ENCODE assay signal across 1 cellular context in the genomic region with DNA sequence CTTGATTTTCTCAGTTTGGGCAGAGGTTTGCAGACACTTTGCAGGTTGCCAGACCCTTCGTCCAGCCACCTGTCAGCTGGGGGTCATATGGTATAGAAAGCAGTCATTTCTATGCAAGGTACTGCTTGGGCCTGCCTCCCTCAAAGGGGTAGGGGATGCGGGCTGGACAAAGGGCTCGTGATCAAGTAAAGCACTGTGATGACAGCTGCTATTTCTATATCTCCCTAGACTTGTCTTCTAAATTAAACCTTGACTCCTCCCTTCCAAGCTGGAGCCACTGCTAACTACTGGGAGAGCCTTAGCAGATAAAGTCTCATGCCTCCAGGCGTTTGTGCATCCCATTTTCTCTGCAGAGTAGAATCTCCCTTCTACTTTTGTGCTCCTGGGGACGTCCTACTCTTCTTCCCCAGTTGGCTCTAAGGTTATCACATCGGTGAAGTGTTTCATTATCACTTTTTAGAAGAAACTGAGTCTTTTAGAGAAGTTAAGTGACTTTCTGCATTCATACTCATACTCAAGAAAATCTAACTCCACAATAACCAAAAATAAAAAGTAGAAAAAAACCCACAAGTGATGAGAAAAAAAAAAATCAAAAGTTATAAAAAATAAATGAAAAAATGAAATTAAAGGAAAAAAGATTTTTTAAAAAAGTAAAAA.
TF ChIP-seq lines count a peak whose summit lies in the region.

No MANE protein-coding gene starts in this region.

TF ChIP-seq in HepG2, 621 proteins besides CTCF, POLR2A, EP300 and RAD21 (continued from another document and continues in another):
- TF ChIP-seq, protein P1, sequence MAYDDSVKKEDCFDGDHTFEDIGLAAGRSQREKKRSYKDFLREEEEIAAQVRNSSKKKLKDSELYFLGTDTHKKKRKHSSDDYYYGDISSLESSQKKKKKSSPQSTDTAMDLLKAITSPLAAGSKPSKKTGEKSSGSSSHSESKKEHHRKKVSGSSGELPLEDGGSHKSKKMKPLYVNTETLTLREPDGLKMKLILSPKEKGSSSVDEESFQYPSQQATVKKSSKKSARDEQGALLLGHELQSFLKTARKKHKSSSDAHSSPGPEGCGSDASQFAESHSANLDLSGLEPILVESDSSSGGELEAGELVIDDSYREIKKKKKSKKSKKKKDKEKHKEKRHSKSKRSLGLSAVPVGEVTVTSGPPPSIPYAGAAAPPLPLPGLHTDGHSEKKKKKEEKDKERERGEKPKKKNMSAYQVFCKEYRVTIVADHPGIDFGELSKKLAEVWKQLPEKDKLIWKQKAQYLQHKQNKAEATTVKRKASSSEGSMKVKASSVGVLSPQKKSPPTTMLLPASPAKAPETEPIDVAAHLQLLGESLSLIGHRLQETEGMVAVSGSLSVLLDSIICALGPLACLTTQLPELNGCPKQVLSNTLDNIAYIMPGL (CRISPR knock-in tag; IDR thresholded peaks at IDR 0.05; ENCODE audit: borderline replicate concordance in 1 of 2, low read depth in 1 of 2): 0 out of 4 replicates have a peak, but pooled peaks of 1 of the 2 experiments have one; percentile 3
- no peak for TF ChIP-seq FOXJ3 (CRISPR knock-in tag; IDR thresholded peaks at IDR 0.05; ENCODE audit: borderline replicate concordance)
- no peak for TF ChIP-seq FOSL1 (CRISPR knock-in tag; IDR thresholded peaks at IDR 0.05; ENCODE audit: borderline replicate concordance)
- TF ChIP-seq ZNF101 (CRISPR knock-in tag; IDR thresholded peaks at IDR 0.05; ENCODE audit: borderline replicate concordance, low read depth): no peak
- TF ChIP-seq, protein P2, sequence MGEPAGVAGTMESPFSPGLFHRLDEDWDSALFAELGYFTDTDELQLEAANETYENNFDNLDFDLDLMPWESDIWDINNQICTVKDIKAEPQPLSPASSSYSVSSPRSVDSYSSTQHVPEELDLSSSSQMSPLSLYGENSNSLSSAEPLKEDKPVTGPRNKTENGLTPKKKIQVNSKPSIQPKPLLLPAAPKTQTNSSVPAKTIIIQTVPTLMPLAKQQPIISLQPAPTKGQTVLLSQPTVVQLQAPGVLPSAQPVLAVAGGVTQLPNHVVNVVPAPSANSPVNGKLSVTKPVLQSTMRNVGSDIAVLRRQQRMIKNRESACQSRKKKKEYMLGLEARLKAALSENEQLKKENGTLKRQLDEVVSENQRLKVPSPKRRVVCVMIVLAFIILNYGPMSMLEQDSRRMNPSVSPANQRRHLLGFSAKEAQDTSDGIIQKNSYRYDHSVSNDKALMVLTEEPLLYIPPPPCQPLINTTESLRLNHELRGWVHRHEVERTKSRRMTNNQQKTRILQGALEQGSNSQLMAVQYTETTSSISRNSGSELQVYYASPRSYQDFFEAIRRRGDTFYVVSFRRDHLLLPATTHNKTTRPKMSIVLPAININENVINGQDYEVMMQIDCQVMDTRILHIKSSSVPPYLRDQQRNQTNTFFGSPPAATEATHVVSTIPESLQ (CRISPR knock-in tag; conservative IDR thresholded peaks at IDR 0.05): no peak
- no peak for TF ChIP-seq KLF12 (CRISPR knock-in tag; IDR thresholded peaks at IDR 0.05; ENCODE audit: borderline replicate concordance)
- no peak for TF ChIP-seq ZNF530 (CRISPR knock-in tag; IDR thresholded peaks at IDR 0.05; ENCODE audit: low read depth)
- TF ChIP-seq CHD2 (IDR thresholded peaks at IDR 0.05; ENCODE audit: low read depth, low read length): no peak
- no peak for TF ChIP-seq SMARCC2 (IDR thresholded peaks at IDR 0.05)
- TF ChIP-seq, protein P3, sequence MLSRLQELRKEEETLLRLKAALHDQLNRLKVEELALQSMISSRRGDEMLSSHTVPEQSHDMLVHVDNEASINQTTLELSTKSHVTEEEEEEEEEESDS (CRISPR knock-in tag; IDR thresholded peaks at IDR 0.05; ENCODE audit: borderline replicate concordance): no peak
- TF ChIP-seq ONECUT2 (CRISPR knock-in tag; IDR thresholded peaks at IDR 0.05): no peak
- no peak for TF ChIP-seq ZNF350 (CRISPR knock-in tag; IDR thresholded peaks at IDR 0.05; ENCODE audit: borderline replicate concordance, low read depth)
- TF ChIP-seq KDM5B (CRISPR knock-in tag; IDR thresholded peaks at IDR 0.05; ENCODE audit: borderline replicate concordance): no peak
- TF ChIP-seq SATB2 (CRISPR knock-in tag; IDR thresholded peaks at IDR 0.05): no peak
- TF ChIP-seq, protein P4, sequence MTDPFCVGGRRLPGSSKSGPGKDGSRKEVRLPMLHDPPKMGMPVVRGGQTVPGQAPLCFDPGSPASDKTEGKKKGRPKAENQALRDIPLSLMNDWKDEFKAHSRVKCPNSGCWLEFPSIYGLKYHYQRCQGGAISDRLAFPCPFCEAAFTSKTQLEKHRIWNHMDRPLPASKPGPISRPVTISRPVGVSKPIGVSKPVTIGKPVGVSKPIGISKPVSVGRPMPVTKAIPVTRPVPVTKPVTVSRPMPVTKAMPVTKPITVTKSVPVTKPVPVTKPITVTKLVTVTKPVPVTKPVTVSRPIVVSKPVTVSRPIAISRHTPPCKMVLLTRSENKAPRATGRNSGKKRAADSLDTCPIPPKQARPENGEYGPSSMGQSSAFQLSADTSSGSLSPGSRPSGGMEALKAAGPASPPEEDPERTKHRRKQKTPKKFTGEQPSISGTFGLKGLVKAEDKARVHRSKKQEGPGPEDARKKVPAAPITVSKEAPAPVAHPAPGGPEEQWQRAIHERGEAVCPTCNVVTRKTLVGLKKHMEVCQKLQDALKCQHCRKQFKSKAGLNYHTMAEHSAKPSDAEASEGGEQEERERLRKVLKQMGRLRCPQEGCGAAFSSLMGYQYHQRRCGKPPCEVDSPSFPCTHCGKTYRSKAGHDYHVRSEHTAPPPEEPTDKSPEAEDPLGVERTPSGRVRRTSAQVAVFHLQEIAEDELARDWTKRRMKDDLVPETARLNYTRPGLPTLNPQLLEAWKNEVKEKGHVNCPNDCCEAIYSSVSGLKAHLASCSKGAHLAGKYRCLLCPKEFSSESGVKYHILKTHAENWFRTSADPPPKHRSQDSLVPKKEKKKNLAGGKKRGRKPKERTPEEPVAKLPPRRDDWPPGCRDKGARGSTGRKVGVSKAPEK (CRISPR knock-in tag; IDR thresholded peaks at IDR 0.05; ENCODE audit: borderline replicate concordance): no peak
- TF ChIP-seq KLF11 (CRISPR knock-in tag; IDR thresholded peaks at IDR 0.05): no peak
- TF ChIP-seq ELF3 (CRISPR knock-in tag; IDR thresholded peaks at IDR 0.05): no peak
- TF ChIP-seq SALL1 (CRISPR knock-in tag; IDR thresholded peaks at IDR 0.05): peak; percentile 8
- TF ChIP-seq ZNF33B (CRISPR knock-in tag; IDR thresholded peaks at IDR 0.05): no peak
- TF ChIP-seq RFXANK (CRISPR knock-in tag; IDR thresholded peaks at IDR 0.05): no peak
- TF ChIP-seq WIZ (CRISPR knock-in tag; IDR thresholded peaks at IDR 0.05): no peak
- TF ChIP-seq, protein P5, sequence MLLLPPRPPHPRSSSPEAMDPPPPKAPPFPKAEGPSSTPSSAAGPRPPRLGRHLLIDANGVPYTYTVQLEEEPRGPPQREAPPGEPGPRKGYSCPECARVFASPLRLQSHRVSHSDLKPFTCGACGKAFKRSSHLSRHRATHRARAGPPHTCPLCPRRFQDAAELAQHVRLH (CRISPR knock-in tag; IDR thresholded peaks at IDR 0.05; ENCODE audit: borderline replicate concordance, low read depth): no peak
- TF ChIP-seq, protein P6, sequence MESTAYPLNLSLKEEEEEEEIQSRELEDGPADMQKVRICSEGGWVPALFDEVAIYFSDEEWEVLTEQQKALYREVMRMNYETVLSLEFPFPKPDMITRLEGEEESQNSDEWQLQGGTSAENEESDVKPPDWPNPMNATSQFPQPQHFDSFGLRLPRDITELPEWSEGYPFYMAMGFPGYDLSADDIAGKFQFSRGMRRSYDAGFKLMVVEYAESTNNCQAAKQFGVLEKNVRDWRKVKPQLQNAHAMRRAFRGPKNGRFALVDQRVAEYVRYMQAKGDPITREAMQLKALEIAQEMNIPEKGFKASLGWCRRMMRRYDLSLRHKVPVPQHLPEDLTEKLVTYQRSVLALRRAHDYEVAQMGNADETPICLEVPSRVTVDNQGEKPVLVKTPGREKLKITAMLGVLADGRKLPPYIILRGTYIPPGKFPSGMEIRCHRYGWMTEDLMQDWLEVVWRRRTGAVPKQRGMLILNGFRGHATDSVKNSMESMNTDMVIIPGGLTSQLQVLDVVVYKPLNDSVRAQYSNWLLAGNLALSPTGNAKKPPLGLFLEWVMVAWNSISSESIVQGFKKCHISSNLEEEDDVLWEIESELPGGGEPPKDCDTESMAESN (CRISPR knock-in tag; conservative IDR thresholded peaks at IDR 0.05): no peak
- TF ChIP-seq HNF4G (IDR thresholded peaks at IDR 0.05; ENCODE audit: borderline replicate concordance, low read depth, low read length): no peak
- 0 out of 2 replicates have a peak, but pooled peaks have one; percentile 11 for TF ChIP-seq HNF4G (CRISPR knock-in tag; IDR thresholded peaks at IDR 0.05; ENCODE audit: borderline replicate concordance, low read depth)
- TF ChIP-seq, protein P7, sequence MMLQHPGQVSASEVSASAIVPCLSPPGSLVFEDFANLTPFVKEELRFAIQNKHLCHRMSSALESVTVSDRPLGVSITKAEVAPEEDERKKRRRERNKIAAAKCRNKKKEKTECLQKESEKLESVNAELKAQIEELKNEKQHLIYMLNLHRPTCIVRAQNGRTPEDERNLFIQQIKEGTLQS (CRISPR knock-in tag; IDR thresholded peaks at IDR 0.05): no peak
- TF ChIP-seq, protein P8, sequence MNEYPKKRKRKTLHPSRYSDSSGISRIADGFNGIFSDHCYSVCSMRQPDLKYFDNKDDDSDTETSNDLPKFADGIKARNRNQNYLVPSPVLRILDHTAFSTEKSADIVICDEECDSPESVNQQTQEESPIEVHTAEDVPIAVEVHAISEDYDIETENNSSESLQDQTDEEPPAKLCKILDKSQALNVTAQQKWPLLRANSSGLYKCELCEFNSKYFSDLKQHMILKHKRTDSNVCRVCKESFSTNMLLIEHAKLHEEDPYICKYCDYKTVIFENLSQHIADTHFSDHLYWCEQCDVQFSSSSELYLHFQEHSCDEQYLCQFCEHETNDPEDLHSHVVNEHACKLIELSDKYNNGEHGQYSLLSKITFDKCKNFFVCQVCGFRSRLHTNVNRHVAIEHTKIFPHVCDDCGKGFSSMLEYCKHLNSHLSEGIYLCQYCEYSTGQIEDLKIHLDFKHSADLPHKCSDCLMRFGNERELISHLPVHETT (CRISPR knock-in tag; conservative IDR thresholded peaks at IDR 0.05): no peak
- no peak for TF ChIP-seq ERF (CRISPR knock-in tag; IDR thresholded peaks at IDR 0.05)
- TF ChIP-seq, protein P9, sequence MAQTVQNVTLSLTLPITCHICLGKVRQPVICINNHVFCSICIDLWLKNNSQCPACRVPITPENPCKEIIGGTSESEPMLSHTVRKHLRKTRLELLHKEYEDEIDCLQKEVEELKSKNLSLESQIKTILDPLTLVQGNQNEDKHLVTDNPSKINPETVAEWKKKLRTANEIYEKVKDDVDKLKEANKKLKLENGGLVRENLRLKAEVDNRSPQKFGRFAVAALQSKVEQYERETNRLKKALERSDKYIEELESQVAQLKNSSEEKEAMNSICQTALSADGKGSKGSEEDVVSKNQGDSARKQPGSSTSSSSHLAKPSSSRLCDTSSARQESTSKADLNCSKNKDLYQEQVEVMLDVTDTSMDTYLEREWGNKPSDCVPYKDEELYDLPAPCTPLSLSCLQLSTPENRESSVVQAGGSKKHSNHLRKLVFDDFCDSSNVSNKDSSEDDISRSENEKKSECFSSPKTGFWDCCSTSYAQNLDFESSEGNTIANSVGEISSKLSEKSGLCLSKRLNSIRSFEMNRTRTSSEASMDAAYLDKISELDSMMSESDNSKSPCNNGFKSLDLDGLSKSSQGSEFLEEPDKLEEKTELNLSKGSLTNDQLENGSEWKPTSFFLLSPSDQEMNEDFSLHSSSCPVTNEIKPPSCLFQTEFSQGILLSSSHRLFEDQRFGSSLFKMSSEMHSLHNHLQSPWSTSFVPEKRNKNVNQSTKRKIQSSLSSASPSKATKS (CRISPR knock-in tag; IDR thresholded peaks at IDR 0.05): no peak
- peak; percentile 10; the same call in 1 of the 2 replicates for TF ChIP-seq SAP130 (CRISPR knock-in tag; IDR thresholded peaks at IDR 0.05; ENCODE audit: low read depth)
- TF ChIP-seq SSRP1 (CRISPR knock-in tag; IDR thresholded peaks at IDR 0.05): peak; percentile 43; the same call in 1 of the 2 replicates
- TF ChIP-seq ZNF496 (CRISPR knock-in tag; IDR thresholded peaks at IDR 0.05; ENCODE audit: insufficient replicate concordance): no peak
- TF ChIP-seq NFE2L2 (IDR thresholded peaks at IDR 0.05; ENCODE audit: low read length): no peak
- 0 out of 2 replicates have a peak, but pooled peaks have one; percentile 25 for TF ChIP-seq SIN3A (IDR thresholded peaks at IDR 0.05; ENCODE audit: borderline replicate concordance, low read depth, low read length)
- TF ChIP-seq PTBP1 (IDR thresholded peaks at IDR 0.05; ENCODE audit: low read depth, low read length, poor library complexity, severe bottlenecking): no peak
- TF ChIP-seq, protein P10, sequence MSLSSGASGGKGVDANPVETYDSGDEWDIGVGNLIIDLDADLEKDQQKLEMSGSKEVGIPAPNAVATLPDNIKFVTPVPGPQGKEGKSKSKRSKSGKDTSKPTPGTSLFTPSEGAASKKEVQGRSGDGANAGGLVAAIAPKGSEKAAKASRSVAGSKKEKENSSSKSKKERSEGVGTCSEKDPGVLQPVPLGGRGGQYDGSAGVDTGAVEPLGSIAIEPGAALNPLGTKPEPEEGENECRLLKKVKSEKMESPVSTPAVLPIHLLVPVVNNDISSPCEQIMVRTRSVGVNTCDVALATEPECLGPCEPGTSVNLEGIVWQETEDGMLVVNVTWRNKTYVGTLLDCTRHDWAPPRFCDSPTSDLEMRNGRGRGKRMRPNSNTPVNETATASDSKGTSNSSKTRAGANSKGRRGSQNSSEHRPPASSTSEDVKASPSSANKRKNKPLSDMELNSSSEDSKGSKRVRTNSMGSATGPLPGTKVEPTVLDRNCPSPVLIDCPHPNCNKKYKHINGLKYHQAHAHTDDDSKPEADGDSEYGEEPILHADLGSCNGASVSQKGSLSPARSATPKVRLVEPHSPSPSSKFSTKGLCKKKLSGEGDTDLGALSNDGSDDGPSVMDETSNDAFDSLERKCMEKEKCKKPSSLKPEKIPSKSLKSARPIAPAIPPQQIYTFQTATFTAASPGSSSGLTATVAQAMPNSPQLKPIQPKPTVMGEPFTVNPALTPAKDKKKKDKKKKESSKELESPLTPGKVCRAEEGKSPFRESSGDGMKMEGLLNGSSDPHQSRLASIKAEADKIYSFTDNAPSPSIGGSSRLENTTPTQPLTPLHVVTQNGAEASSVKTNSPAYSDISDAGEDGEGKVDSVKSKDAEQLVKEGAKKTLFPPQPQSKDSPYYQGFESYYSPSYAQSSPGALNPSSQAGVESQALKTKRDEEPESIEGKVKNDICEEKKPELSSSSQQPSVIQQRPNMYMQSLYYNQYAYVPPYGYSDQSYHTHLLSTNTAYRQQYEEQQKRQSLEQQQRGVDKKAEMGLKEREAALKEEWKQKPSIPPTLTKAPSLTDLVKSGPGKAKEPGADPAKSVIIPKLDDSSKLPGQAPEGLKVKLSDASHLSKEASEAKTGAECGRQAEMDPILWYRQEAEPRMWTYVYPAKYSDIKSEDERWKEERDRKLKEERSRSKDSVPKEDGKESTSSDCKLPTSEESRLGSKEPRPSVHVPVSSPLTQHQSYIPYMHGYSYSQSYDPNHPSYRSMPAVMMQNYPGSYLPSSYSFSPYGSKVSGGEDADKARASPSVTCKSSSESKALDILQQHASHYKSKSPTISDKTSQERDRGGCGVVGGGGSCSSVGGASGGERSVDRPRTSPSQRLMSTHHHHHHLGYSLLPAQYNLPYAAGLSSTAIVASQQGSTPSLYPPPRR (CRISPR knock-in tag; IDR thresholded peaks at IDR 0.05; ENCODE audit: borderline replicate concordance): no peak; the same call in 1 of the 2 replicates
- TF ChIP-seq ZNF564 (CRISPR knock-in tag; IDR thresholded peaks at IDR 0.05): no peak
- TF ChIP-seq ZFX (CRISPR knock-in tag; IDR thresholded peaks at IDR 0.05; ENCODE audit: low read depth): no peak; the same call in 1 of the 2 replicates
- TF ChIP-seq ZNF121 (CRISPR knock-in tag; IDR thresholded peaks at IDR 0.05): no peak
- TF ChIP-seq ZFP36L2 (CRISPR knock-in tag; IDR thresholded peaks at IDR 0.05): no peak
- no peak for TF ChIP-seq ZNF30 (CRISPR knock-in tag; IDR thresholded peaks at IDR 0.05)
- TF ChIP-seq ZBTB1 (CRISPR knock-in tag; IDR thresholded peaks at IDR 0.05; ENCODE audit: borderline replicate concordance): no peak
- no peak for TF ChIP-seq SP1 (IDR thresholded peaks at IDR 0.05)
- TF ChIP-seq SP1 (CRISPR knock-in tag; IDR thresholded peaks at IDR 0.05): no peak
- TF ChIP-seq SCMH1 (CRISPR knock-in tag; IDR thresholded peaks at IDR 0.05; ENCODE audit: borderline replicate concordance): no peak
